In genomic region chr1:108598340-108598739, GRCh38 we compare ENCODE assay signal across 29 cellular contexts.
"Had no signal": no experiment of that assay in that cellular context is flagged by ENCODE, and none has a peak within 500 bp of the region (broad histone marks: within the 10 kb centered on the region; RNA-seq: fewer than 3 reads in every experiment).

No MANE protein-coding gene starts in this region.

- H3K27ac ChIP-seq: coronary artery, dorsolateral prefrontal cortex, gastrocnemius medialis, lower lobe of right lung, ovary, right lobe of liver, skin epidermis, thoracic aorta had no signal

- FAIRE-seq: urothelium cell line had no signal

- H3K27me3 ChIP-seq: dorsolateral prefrontal cortex, gastrocnemius medialis, ovary, right lobe of liver had no signal

- H3K4me3 ChIP-seq: coronary artery, dorsolateral prefrontal cortex, gastrocnemius medialis, lower lobe of right lung, ovary, right lobe of liver, skin epidermis, thoracic aorta had no signal

- H3K36me3 ChIP-seq: gastrocnemius medialis, ovary, right lobe of liver, thoracic aorta had no signal

- H3K27me3 Mint-ChIP-seq: brain; progenitor cell of endocrine pancreas; stimulated activated naive CD8-positive, alpha-beta T cell treated with anti-CD3 and anti-CD28 coated beads, Interleukin-15, Interleukin-2, amounts not matched to agents 100 ng/mL and 50 ng/mL, for 24 hours had no signal

- DNase-seq: activated CD4-positive, alpha-beta T cell treated with anti-CD3 and anti-CD28 coated beads for 1 hour; activated CD8-positive, alpha-beta memory T cell treated with anti-CD3 and anti-CD28 coated beads, Interleukin-2, amount 10 ng/mL, durations not matched to agents 7 days and 5 days; activated CD8-positive, alpha-beta T cell treated with anti-CD3 and anti-CD28 coated beads, Interleukin-2, amount 10 ng/mL, durations not matched to agents 7 days and 5 days; activated naive CD4-positive, alpha-beta T cell; activated T-cell treated with anti-CD3 and anti-CD28 coated beads, Interleukin-2, amount 50 U/mL, for 72 hours; anterior cingulate cortex; dorsolateral prefrontal cortex; effector memory CD4-positive, alpha-beta T cell; gastrocnemius medialis; hippocampal formation; lower lobe of right lung; mesendoderm; ovary; right lobe of liver; stimulated activated CD4-positive, alpha-beta T cell treated with anti-CD3 and anti-CD28 coated beads, Interleukin-12 subunit alpha, Interleukin-12 subunit beta, amount 100 ng/mL, for 4 hours; stimulated activated CD4-positive, alpha-beta T cell treated with anti-CD3 and anti-CD28 coated beads, Interleukin-4, amount 100 ng/mL, for 1 hour; T1000; trophoblast cell had no signal

- ATAC-seq: activated CD8-positive, alpha-beta memory T cell treated with anti-CD3 and anti-CD28 coated beads, Interleukin-2, amount 10 ng/mL, durations not matched to agents 7 days and 5 days; activated CD8-positive, alpha-beta T cell treated with anti-CD3 and anti-CD28 coated beads, Interleukin-2, amount 10 ng/mL, durations not matched to agents 7 days and 5 days; activated naive CD4-positive, alpha-beta T cell treated with anti-CD3 and anti-CD28 coated beads, Interleukin-2, amount 50 U/mL, for 72 hours; activated T-cell treated with anti-CD3 and anti-CD28 coated beads, Interleukin-2, amount 50 U/mL, for 72 hours; gastrocnemius medialis; left lobe of liver; lower lobe of right lung; right lobe of liver; WTC11 had no signal

- H3K4me3 Mint-ChIP-seq: activated CD8-positive, alpha-beta memory T cell treated with anti-CD3 and anti-CD28 coated beads, Interleukin-2, amount 10 ng/mL, durations not matched to agents 7 days and 5 days; activated CD8-positive, alpha-beta T cell treated with anti-CD3 and anti-CD28 coated beads, Interleukin-2, amount 10 ng/mL, durations not matched to agents 7 days and 5 days; activated T-cell treated with anti-CD3 and anti-CD28 coated beads, Interleukin-2, amount 50 U/mL, for 72 hours; brain; stimulated activated naive CD8-positive, alpha-beta T cell treated with anti-CD3 and anti-CD28 coated beads, Interleukin-15, Interleukin-2, amounts not matched to agents 100 ng/mL and 50 ng/mL, for 24 hours; T-helper 1 cell treated with Interleukin-12 subunit alpha and Interleukin-12 subunit beta and Interleukin-4 antibody, amounts not matched to agents 30 μg/mL and 1 μg/mL, for 36 hours; WTC11 had no signal

- H3K4me1 ChIP-seq: right lobe of liver had no signal

- H3K9me3 Mint-ChIP-seq: activated naive CD4-positive, alpha-beta T cell treated with anti-CD3 and anti-CD28 coated beads, Interleukin-2, amount 50 U/mL, for 72 hours; activated T-cell treated with anti-CD3 and anti-CD28 coated beads, Interleukin-2, amount 50 U/mL, for 72 hours; brain; stimulated activated naive CD8-positive, alpha-beta T cell treated with anti-CD3 and anti-CD28 coated beads, Interleukin-15, Interleukin-2, amounts not matched to agents 100 ng/mL and 50 ng/mL, for 24 hours; T-helper 1 cell treated with Interleukin-12 subunit alpha and Interleukin-12 subunit beta and Interleukin-4 antibody, amounts not matched to agents 30 μg/mL and 1 μg/mL, for 36 hours; WTC11 had no signal

- H3K9me3 ChIP-seq: gastrocnemius medialis, lower lobe of right lung, ovary, right lobe of liver, thoracic aorta had no signal

- H3K27ac Mint-ChIP-seq: activated CD8-positive, alpha-beta memory T cell treated with anti-CD3 and anti-CD28 coated beads, Interleukin-2, amount 10 ng/mL, durations not matched to agents 7 days and 5 days; activated CD8-positive, alpha-beta T cell treated with anti-CD3 and anti-CD28 coated beads, Interleukin-2, amount 10 ng/mL, durations not matched to agents 7 days and 5 days; activated naive CD4-positive, alpha-beta T cell treated with anti-CD3 and anti-CD28 coated beads, Interleukin-2, amount 50 U/mL, for 72 hours; activated T-cell treated with anti-CD3 and anti-CD28 coated beads, Interleukin-2, amount 50 U/mL, for 72 hours; brain; stimulated activated naive CD8-positive, alpha-beta T cell treated with anti-CD3 and anti-CD28 coated beads, Interleukin-15, Interleukin-2, amounts not matched to agents 100 ng/mL and 50 ng/mL, for 24 hours; T-helper 1 cell treated with Interleukin-12 subunit alpha and Interleukin-12 subunit beta and Interleukin-4 antibody, amounts not matched to agents 30 μg/mL and 1 μg/mL, for 36 hours had no signal

- H3K36me3 Mint-ChIP-seq: activated naive CD4-positive, alpha-beta T cell treated with anti-CD3 and anti-CD28 coated beads, Interleukin-2, amount 50 U/mL, for 72 hours had no signal
